ENCODE assay signal across 1 cellular context in the genomic region with DNA sequence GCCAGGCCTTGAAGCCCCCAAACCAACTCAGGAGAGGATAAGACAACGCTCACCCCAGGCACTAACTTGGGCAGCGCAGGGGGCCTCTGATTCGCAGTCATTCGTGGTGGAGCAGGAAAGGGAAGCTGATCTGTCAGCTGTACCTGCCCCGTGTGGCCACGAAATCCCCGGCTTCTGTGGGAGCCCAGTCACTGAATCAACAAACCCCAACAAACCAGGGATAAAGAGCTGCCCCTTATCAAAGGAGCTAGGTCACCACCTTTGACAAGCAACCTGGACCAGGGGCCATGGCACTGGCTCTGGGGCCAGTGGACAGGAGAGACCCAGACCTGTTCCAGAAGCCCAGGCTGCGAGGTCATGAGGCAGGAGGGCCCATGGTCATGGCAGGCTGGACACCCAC.
TF ChIP-seq lines count a peak whose summit lies in the region.

No MANE protein-coding gene starts in this region.

TF ChIP-seq in liver, 16 proteins besides CTCF, POLR2A, EP300 and RAD21:
- TF ChIP-seq HNF4A (conservative IDR thresholded peaks at IDR 0.05) (peak; percentile 28 to 52), RXRA (IDR thresholded peaks at IDR 0.05) (peak; percentile 65 to 72), TAF1 (conservative IDR thresholded peaks at IDR 0.05) (no peak), YY1 (IDR thresholded peaks at IDR 0.05) (no peak), SP1 (IDR thresholded peaks at IDR 0.05) (peak; percentile 4), JUND (IDR thresholded peaks at IDR 0.05) (no peak)
- TF ChIP-seq, protein P1, sequence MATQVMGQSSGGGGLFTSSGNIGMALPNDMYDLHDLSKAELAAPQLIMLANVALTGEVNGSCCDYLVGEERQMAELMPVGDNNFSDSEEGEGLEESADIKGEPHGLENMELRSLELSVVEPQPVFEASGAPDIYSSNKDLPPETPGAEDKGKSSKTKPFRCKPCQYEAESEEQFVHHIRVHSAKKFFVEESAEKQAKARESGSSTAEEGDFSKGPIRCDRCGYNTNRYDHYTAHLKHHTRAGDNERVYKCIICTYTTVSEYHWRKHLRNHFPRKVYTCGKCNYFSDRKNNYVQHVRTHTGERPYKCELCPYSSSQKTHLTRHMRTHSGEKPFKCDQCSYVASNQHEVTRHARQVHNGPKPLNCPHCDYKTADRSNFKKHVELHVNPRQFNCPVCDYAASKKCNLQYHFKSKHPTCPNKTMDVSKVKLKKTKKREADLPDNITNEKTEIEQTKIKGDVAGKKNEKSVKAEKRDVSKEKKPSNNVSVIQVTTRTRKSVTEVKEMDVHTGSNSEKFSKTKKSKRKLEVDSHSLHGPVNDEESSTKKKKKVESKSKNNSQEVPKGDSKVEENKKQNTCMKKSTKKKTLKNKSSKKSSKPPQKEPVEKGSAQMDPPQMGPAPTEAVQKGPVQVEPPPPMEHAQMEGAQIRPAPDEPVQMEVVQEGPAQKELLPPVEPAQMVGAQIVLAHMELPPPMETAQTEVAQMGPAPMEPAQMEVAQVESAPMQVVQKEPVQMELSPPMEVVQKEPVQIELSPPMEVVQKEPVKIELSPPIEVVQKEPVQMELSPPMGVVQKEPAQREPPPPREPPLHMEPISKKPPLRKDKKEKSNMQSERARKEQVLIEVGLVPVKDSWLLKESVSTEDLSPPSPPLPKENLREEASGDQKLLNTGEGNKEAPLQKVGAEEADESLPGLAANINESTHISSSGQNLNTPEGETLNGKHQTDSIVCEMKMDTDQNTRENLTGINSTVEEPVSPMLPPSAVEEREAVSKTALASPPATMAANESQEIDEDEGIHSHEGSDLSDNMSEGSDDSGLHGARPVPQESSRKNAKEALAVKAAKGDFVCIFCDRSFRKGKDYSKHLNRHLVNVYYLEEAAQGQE (IDR thresholded peaks at IDR 0.05), result no peak
